In the genomic region with DNA sequence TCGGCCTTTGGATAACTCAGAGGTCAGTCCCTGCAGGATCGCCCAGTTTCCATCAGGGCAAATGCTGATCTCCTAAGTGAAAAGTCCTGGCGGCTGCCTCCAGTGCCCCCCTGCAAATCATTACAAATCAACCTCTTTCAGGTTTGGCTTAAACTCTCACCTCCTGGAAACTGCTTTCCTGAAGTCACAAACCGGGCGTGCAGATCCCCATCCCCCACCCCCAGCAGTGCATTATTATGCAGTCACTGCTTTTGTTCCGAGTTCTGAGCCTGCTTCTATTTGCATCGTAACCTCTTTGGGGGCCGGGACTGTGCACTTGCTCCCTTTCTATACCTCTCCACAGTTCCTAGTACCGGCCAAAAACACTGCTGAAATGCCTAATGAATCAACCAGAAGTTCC, we compare ENCODE assay signal across 2 cellular contexts.
TF ChIP-seq lines count a peak whose summit lies in the region.

A gene (minus strand): TSS at position 172 of the 400 bp plus-strand sequence. CDS start 17,220 bp downstream, outside the sequence.

TF ChIP-seq in GM23338, 12 proteins besides CTCF, POLR2A, EP300 and RAD21 (continued from another document):
- TF ChIP-seq, protein P1, sequence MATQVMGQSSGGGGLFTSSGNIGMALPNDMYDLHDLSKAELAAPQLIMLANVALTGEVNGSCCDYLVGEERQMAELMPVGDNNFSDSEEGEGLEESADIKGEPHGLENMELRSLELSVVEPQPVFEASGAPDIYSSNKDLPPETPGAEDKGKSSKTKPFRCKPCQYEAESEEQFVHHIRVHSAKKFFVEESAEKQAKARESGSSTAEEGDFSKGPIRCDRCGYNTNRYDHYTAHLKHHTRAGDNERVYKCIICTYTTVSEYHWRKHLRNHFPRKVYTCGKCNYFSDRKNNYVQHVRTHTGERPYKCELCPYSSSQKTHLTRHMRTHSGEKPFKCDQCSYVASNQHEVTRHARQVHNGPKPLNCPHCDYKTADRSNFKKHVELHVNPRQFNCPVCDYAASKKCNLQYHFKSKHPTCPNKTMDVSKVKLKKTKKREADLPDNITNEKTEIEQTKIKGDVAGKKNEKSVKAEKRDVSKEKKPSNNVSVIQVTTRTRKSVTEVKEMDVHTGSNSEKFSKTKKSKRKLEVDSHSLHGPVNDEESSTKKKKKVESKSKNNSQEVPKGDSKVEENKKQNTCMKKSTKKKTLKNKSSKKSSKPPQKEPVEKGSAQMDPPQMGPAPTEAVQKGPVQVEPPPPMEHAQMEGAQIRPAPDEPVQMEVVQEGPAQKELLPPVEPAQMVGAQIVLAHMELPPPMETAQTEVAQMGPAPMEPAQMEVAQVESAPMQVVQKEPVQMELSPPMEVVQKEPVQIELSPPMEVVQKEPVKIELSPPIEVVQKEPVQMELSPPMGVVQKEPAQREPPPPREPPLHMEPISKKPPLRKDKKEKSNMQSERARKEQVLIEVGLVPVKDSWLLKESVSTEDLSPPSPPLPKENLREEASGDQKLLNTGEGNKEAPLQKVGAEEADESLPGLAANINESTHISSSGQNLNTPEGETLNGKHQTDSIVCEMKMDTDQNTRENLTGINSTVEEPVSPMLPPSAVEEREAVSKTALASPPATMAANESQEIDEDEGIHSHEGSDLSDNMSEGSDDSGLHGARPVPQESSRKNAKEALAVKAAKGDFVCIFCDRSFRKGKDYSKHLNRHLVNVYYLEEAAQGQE (IDR thresholded peaks at IDR 0.05; ENCODE audit: unreplicated experiment): no peak

TF ChIP-seq in H1, 55 proteins besides CTCF, POLR2A, EP300 and RAD21 (continued from another document):
- peak; percentile 44; the same call in 1 of the 2 replicates for TF ChIP-seq PHF8 (conservative IDR thresholded peaks at IDR 0.05; ENCODE audit: low read depth, low read length)
- TF ChIP-seq ASH2L (IDR thresholded peaks at IDR 0.05; ENCODE audit: low read length): peak; percentile 93
